20 cellular contexts compared by ENCODE assay signal in the genomic region with DNA sequence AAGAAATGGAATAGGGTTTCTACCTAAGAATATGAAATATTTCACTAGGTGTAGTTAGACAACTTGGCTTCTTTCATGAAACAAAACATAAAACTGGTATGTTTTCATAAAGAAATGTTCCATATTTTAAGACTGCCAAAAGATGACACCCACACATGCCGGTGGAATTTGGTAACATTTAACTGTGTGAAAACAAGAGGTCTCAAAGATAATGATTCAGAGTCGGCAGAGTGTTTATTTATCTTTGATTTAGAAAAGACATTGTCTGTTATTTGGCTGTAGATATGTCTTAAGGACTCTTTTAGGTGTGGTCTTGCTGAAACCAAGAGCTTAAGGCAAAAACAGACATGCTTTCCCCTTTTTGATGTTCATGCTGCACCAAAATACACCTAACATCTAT.
DNase-seq lines count a peak whose midpoint lies in the region; ATAC-seq and TF ChIP-seq lines count a peak whose summit lies in the region.
"Had no signal": no experiment of that assay in that cellular context is flagged by ENCODE, and none has a peak within 500 bp of the region (broad histone marks: within the 10 kb centered on the region; RNA-seq: fewer than 3 reads in every experiment).

No MANE protein-coding gene starts in this region.

- H3K9ac ChIP-seq in skeletal muscle satellite cell (ENCODE audit: low read depth, low read length), result peak overlapping the region; percentile 13

- peak; percentile 44 for DNase-seq in GM03348 (ENCODE audit: low spot score)
- DNase-seq in amniotic epithelial cell (ENCODE audit: low read depth), result peak; percentile 71
- peak; percentile 41 for DNase-seq in fibroblast of pulmonary artery (ENCODE audit: low read depth)
- DNase-seq in gastrocnemius medialis, result no peak
- DNase-seq in ovary, result no peak
- DNase-seq: activated CD4-positive, alpha-beta T cell treated with anti-CD3 and anti-CD28 coated beads for 1 hour; activated effector memory CD4-positive, alpha-beta T cell treated with anti-CD3 and anti-CD28 coated beads, Interleukin-2, amount 50 U/mL, for 16 hours; CD8-positive, alpha-beta memory T cell; KBM-7; MV-4-11; naive thymus-derived CD8-positive, alpha-beta T cell; NCI-H1694 treated with DMSO at 0.1 percent for 48 hours; NCI-H526; occipital lobe; SJCRH30 had no signal

- no peaks in the 10 kb centered on the region for H3K36me3 ChIP-seq in skeletal muscle satellite cell (ENCODE audit: insufficient read depth, low read length)
- no peaks in the 10 kb centered on the region for H3K36me3 ChIP-seq in gastrocnemius medialis
- no peaks in the 10 kb centered on the region for H3K36me3 ChIP-seq in ovary
- H3K36me3 ChIP-seq: cardiac muscle cell, SJCRH30, tibial nerve had no signal

- WGBS in ovary, 3 donors, result 8 to 12% (median 9%) methylated on average over 2 of the region's 2 CpGs

- TF ChIP-seq CTCF in fibroblast of pulmonary artery (IDR thresholded peaks at IDR 0.05; ENCODE audit: low read length, missing control alignments) (no peak), gastrocnemius medialis (IDR thresholded peaks at IDR 0.05 in 4 of 5, conservative IDR thresholded peaks at IDR 0.05 in 1 of 5) (no peak), ovary (IDR thresholded peaks at IDR 0.05) (no peak)

- H3K27me3 ChIP-seq in skeletal muscle satellite cell (ENCODE audit: control insufficient read depth, insufficient read depth, low read length) (no peaks in the 10 kb centered on the region), gastrocnemius medialis (no peaks in the 10 kb centered on the region), ovary (no peaks in the 10 kb centered on the region)
- H3K27me3 ChIP-seq: cardiac muscle cell, SJCRH30, tibial nerve had no signal

- H3K4me1 ChIP-seq in skeletal muscle satellite cell (ENCODE audit: control insufficient read depth, insufficient read depth, low read length) (peaks cover 45% of the 10 kb centered on the region), gastrocnemius medialis (no peaks in the 10 kb centered on the region), ovary (ENCODE audit: insufficient read depth) (peaks cover 2% of the 10 kb centered on the region)
- H3K4me1 ChIP-seq: SJCRH30 had no signal

- TF ChIP-seq POLR2A in gastrocnemius medialis (IDR thresholded peaks at IDR 0.05) (no peak), ovary (IDR thresholded peaks at IDR 0.05) (no peak)

- ATAC-seq in HG03432 (IDR thresholded peaks at IDR 0.05; ENCODE audit: unreplicated experiment), result no peak
- no peak for ATAC-seq in gastrocnemius medialis
- ATAC-seq: naive thymus-derived CD8-positive, alpha-beta T cell; sciatic nerve had no signal

- H3K4me3 ChIP-seq in fibroblast of pulmonary artery (replicated peaks; ENCODE audit: low read depth, low read length), result no peak overlapping the region
- peak overlapping the region; percentile 18 for H3K4me3 ChIP-seq in skeletal muscle satellite cell (ENCODE audit: low read length)
- H3K4me3 ChIP-seq in gastrocnemius medialis, result no peak overlapping the region
- H3K4me3 ChIP-seq in ovary, result no peak overlapping the region
- H3K4me3 ChIP-seq: cardiac muscle cell, SJCRH30, tibial nerve had no signal

- no peak for TF ChIP-seq EP300 in ovary (IDR thresholded peaks at IDR 0.05)

- intact Hi-C loops in gastrocnemius medialis (cut with DNase I; ENCODE audit: low total_unique reads), result no loop called here
- intact Hi-C loops in ovary (cut with DNase I), result no loop called here

- H3K9me3 ChIP-seq in skeletal muscle satellite cell (replicated peaks; ENCODE audit: low read length) (no peaks in the 10 kb centered on the region), gastrocnemius medialis (no peaks in the 10 kb centered on the region), ovary (no peaks in the 10 kb centered on the region)
- H3K9me3 ChIP-seq: SJCRH30, tibial nerve had no signal

- in situ Hi-C loops in gastrocnemius medialis (cut with MboI; ENCODE audit: low sequenced_read_pairs in 4 of 4), result no loop called here

- peak overlapping the region; percentile 50 for H3K4me2 ChIP-seq in skeletal muscle satellite cell (ENCODE audit: low read length)

- H3K27ac ChIP-seq in gastrocnemius medialis, result no peak overlapping the region
- no peak overlapping the region for H3K27ac ChIP-seq in ovary
- H3K27ac ChIP-seq: cardiac muscle cell, SJCRH30, tibial nerve had no signal

Comparison
In these comparisons a context has a peak if more than half of its experiments do, and no peak if none do; other contexts are left out.
1. DNase-seq: peak in GM03348 (single experiment), amniotic epithelial cell (single experiment) and fibroblast of pulmonary artery (single experiment); none in gastrocnemius medialis (0 of 2) and ovary (0 of 5).